ENCODE assay signal across 8 cellular contexts in genomic region chr4:143203577-143203976, GRCh38.
"Had no signal": no experiment of that assay in that cellular context is flagged by ENCODE, and none has a peak within 500 bp of the region (broad histone marks: within the 10 kb centered on the region; RNA-seq: fewer than 3 reads in every experiment).

No MANE protein-coding gene starts in this region.

- H3K4me2 ChIP-seq: GM23338, KMS-11 had no signal

- ATAC-seq: GM23338, HCT116 had no signal

- H3K27ac ChIP-seq: KMS-11 had no signal

- H3K9ac ChIP-seq: KMS-11 had no signal

- H3K4me3 ChIP-seq: GM23338, HAP-1 had no signal

- DNase-seq: H7, KBM-7 had no signal

- FAIRE-seq: H1, HTR-8/SVneo had no signal

- H2AFZ ChIP-seq: GM23338 had no signal

- H3K9me3 ChIP-seq: HAP-1 had no signal
